In genomic region chr4:101009471-101009870, GRCh38 we compare ENCODE assay signal across 13 cellular contexts.
A peak's percentile ranks its signal among the peaks of the same experiment; 100 is the strongest.
DNase-seq lines count a peak whose midpoint lies in the region; ATAC-seq and TF ChIP-seq lines count a peak whose summit lies in the region.
"Had no signal": no experiment of that assay in that cellular context is flagged by ENCODE, and none has a peak within 500 bp of the region (broad histone marks: within the 10 kb centered on the region; RNA-seq: fewer than 3 reads in every experiment).

No MANE protein-coding gene starts in this region.

- peak overlapping the region; percentile 58 for H3K4me2 ChIP-seq in osteoblast (ENCODE audit: insufficient read depth, low read length)
- no peak overlapping the region for H3K4me2 ChIP-seq in PC-3 (ENCODE audit: low read length)

- TF ChIP-seq CTCF in osteoblast (IDR thresholded peaks at IDR 0.05; ENCODE audit: extremely low read depth, low read depth, low read length): no peak
- TF ChIP-seq CTCF in PC-3 (conservative IDR thresholded peaks at IDR 0.05; ENCODE audit: low read depth, low read length): no peak
- no peak for TF ChIP-seq CTCF in omental fat pad (IDR thresholded peaks at IDR 0.05)

- H3K9me3 ChIP-seq in osteoblast (ENCODE audit: low read depth, low read length) (no peaks in the 10 kb centered on the region), PC-3 (ENCODE audit: low read length) (no peaks in the 10 kb centered on the region)
- H3K9me3 ChIP-seq: ovary had no signal

- H4K20me1 ChIP-seq in osteoblast (ENCODE audit: insufficient read depth, low read length): no peaks in the 10 kb centered on the region
- H4K20me1 ChIP-seq in PC-3 (ENCODE audit: low read length): no peaks in the 10 kb centered on the region

- BruUV-seq in PC-3 (replicated peaks; lab: Mats Ljungman, UMichigan): no TSS peak

- POLR2A ChIA-PET in PC-3 (lab: Charles Lee; ENCODE audit: unreplicated experiment): no interaction called here

- DNase-seq in osteoblast (ENCODE audit: insufficient read length, low spot score, missing footprints) (peak; percentile 63), PC-3 (no peak), globus pallidus (ENCODE audit: low spot score) (no peak), omental fat pad (ENCODE audit: low spot score) (no peak)
- DNase-seq: activated CD8-positive, alpha-beta memory T cell treated with anti-CD3 and anti-CD28 coated beads, Interleukin-2, amount 50 U/mL, for 4 hours; NCI-H2107; ovary had no signal

- H3K36me3 ChIP-seq in osteoblast (ENCODE audit: insufficient read depth, low read length) (no peaks in the 10 kb centered on the region), PC-3 (ENCODE audit: low read depth, low read length) (no peaks in the 10 kb centered on the region)
- H3K36me3 ChIP-seq: ovary had no signal

- intact Hi-C loops in PC-3 (cut with micrococcal nuclease): no loop called here

- peak overlapping the region; percentile 64 for H2AFZ ChIP-seq in osteoblast (ENCODE audit: low read length)
- H2AFZ ChIP-seq in PC-3 (ENCODE audit: low read length): no peak overlapping the region

- H3K79me2 ChIP-seq in osteoblast (ENCODE audit: insufficient read depth, low read length) (no peaks in the 10 kb centered on the region), PC-3 (ENCODE audit: low read length) (no peaks in the 10 kb centered on the region)

- H3K4me1 ChIP-seq in osteoblast (ENCODE audit: insufficient read depth, low read length) (peaks cover 5% of the 10 kb centered on the region), PC-3 (ENCODE audit: insufficient read depth, low read length) (no peaks in the 10 kb centered on the region)

- CTCF ChIA-PET in PC-3 (lab: Charles Lee): no interaction called here

- H3K9ac ChIP-seq in PC-3 (ENCODE audit: low read length): no peak overlapping the region

- H3K27ac ChIP-seq in osteoblast (ENCODE audit: low read depth, low read length) (no peak overlapping the region), PC-3 (ENCODE audit: low read length) (no peak overlapping the region)
- H3K27ac ChIP-seq: coronary artery, HL-60, ovary, SK-N-MC had no signal

- H3K4me3 ChIP-seq in osteoblast (ENCODE audit: insufficient read depth, low read length): peak overlapping the region; percentile 26
- H3K4me3 ChIP-seq in PC-3 (ENCODE audit: low read length): no peak overlapping the region
- H3K4me3 ChIP-seq: coronary artery, ovary, SK-N-MC had no signal

- ATAC-seq in GM18907 (IDR thresholded peaks at IDR 0.05; ENCODE audit: unreplicated experiment) (peak; percentile 66), GM21717 (IDR thresholded peaks at IDR 0.05; ENCODE audit: unreplicated experiment) (peak; percentile 72), HG03280 (IDR thresholded peaks at IDR 0.05; ENCODE audit: unreplicated experiment) (peak; percentile 70), PC-3 (no peak), omental fat pad (ENCODE audit: low FRiP score) (no peak)

- no peaks in the 10 kb centered on the region for H3F3A ChIP-seq in PC-3 (ENCODE audit: low read length, unreplicated experiment)

- H3K27me3 ChIP-seq in osteoblast (ENCODE audit: insufficient read depth, low read length): no peaks in the 10 kb centered on the region
- H3K27me3 ChIP-seq in PC-3 (ENCODE audit: low read length): no peaks in the 10 kb centered on the region
- H3K27me3 ChIP-seq: ovary had no signal

- no peaks in the 10 kb centered on the region for H3K9me2 ChIP-seq in PC-3 (replicated peaks; ENCODE audit: low read length)

Comparison
In these comparisons a context has a peak if more than half of its experiments do, and no peak if none do; other contexts are left out.
1. ATAC-seq: peak in GM18907 (single experiment), GM21717 (single experiment) and HG03280 (single experiment); none in PC-3 (single experiment) and omental fat pad (single experiment).